In the genomic region with DNA sequence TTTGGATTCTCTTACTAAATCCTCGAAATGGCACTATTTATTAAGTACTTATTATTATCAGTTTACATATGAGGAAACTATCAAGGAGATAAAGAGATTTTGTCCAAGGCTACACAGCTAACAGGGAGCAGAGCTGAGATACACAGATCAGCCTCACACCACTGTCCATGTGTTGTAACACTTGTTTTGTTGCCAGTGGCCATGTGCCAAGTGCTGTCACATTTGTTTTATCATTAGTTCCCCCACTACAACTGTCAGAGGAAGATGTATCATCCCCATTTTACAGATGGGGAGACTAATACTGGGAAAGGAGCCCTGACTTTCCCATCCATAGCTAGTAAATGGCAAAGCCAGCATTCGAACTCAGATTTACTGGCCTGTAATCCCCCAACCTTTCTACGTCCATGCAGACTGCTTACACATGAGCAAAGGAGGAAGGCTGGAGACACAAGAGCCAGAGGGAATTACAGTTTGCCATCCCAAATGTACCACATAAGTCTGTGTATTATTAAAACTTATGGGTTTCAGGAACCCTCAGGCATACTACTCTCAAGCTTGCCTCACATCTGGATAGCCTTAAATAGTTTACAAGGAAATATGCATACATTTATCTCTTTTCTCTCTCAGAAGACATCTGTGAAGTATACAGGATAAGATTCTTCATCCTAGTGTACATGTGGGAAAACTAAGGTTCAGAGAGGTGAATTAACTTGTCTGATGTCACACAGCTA, we compare ENCODE assay signal across 24 cellular contexts. TPM values are rescaled to one million over a fixed set of nuclear protein-coding genes. Genes with fewer than 3 reads are reported as not detected.
"Had no signal": no experiment of that assay in that cellular context is flagged by ENCODE, and none has a peak within 500 bp of the region (broad histone marks: within the 10 kb centered on the region; RNA-seq: fewer than 3 reads in every experiment).

No MANE protein-coding gene starts in this region.

- H3K27me3 Mint-ChIP-seq: central memory CD8-positive, alpha-beta T cell had no signal

- H3K9me3 Mint-ChIP-seq: activated naive CD4-positive, alpha-beta T cell treated with anti-CD3 and anti-CD28 coated beads, Interleukin-2, amount 50 U/mL, for 24 hours; central memory CD8-positive, alpha-beta T cell had no signal

- H3K4me3 Mint-ChIP-seq: activated CD4-positive, alpha-beta T cell treated with anti-CD3 and anti-CD28 coated beads for 36 hours; activated CD8-positive, alpha-beta T cell treated with anti-CD3 and anti-CD28 coated beads, Interleukin-2, amount 10 ng/mL, durations not matched to agents 7 days and 5 days; activated naive CD4-positive, alpha-beta T cell treated with anti-CD3 and anti-CD28 coated beads, Interleukin-2, amount 50 U/mL, for 24 hours; central memory CD8-positive, alpha-beta T cell had no signal

- H3K4me3 ChIP-seq: ascending aorta, body of pancreas had no signal

- H3K4me1 Mint-ChIP-seq: activated CD4-positive, alpha-beta T cell treated with anti-CD3 and anti-CD28 coated beads for 36 hours; activated naive CD4-positive, alpha-beta T cell treated with anti-CD3 and anti-CD28 coated beads, Interleukin-2, amount 50 U/mL, for 24 hours; central memory CD8-positive, alpha-beta T cell had no signal

- H3K36me3 ChIP-seq: ascending aorta, WERI-Rb-1 had no signal

- H3K36me3 Mint-ChIP-seq: activated naive CD4-positive, alpha-beta T cell treated with anti-CD3 and anti-CD28 coated beads, Interleukin-2, amount 50 U/mL, for 24 hours had no signal

- DNase-seq: activated CD4-positive, alpha-beta T cell treated with anti-CD3 and anti-CD28 coated beads for 36 hours; activated CD8-positive, alpha-beta memory T cell treated with anti-CD3 and anti-CD28 coated beads, Interleukin-2, amount 50 U/mL, for 48 hours; activated CD8-positive, alpha-beta T cell treated with anti-CD3 and anti-CD28 coated beads, Interleukin-2, amount 10 ng/mL, durations not matched to agents 7 days and 5 days; activated naive CD4-positive, alpha-beta T cell; activated T-cell treated with anti-CD3 and anti-CD28 coated beads, Interleukin-2, amount 50 U/mL, for 1 hour; amniotic stem cell; body of pancreas; Kasumi-1; KBM-7; NCI-H1048; NCI-H146; NCI-H187 treated with DMSO at 0.1 percent for 48 hours; NCI-H2171; NCI-H2227 treated with DMSO at 0.1 percent for 48 hours; NCI-H526; NK-92 treated with Interleukin-12 subunit alpha and Interleukin-12 subunit beta, amount 100 ng/mL, for 24 hours; PC-3; SHP77 treated with DMSO at 0.1 percent for 48 hours; T-helper 1 cell had no signal

- H3K27ac Mint-ChIP-seq: activated CD4-positive, alpha-beta T cell treated with anti-CD3 and anti-CD28 coated beads for 36 hours; activated CD8-positive, alpha-beta T cell treated with anti-CD3 and anti-CD28 coated beads, Interleukin-2, amount 10 ng/mL, durations not matched to agents 7 days and 5 days; activated naive CD4-positive, alpha-beta T cell treated with anti-CD3 and anti-CD28 coated beads, Interleukin-2, amount 50 U/mL, for 24 hours had no signal

- H3K9me3 ChIP-seq: ascending aorta, body of pancreas had no signal

- ATAC-seq: activated CD4-positive, alpha-beta T cell treated with anti-CD3 and anti-CD28 coated beads for 36 hours; activated CD8-positive, alpha-beta T cell treated with anti-CD3 and anti-CD28 coated beads, Interleukin-2, amount 10 ng/mL, durations not matched to agents 7 days and 5 days; body of pancreas; PC-3 had no signal

- H3K4me1 ChIP-seq: ascending aorta, body of pancreas had no signal

- H3K27ac ChIP-seq: ascending aorta, body of pancreas, WERI-Rb-1 had no signal

- H3K27me3 ChIP-seq: ascending aorta, body of pancreas had no signal

RNA-seq across cellular contexts. Expression of a gene that starts 25.1 kb away (rescaled TPM):
- total RNA-seq: activated CD4-positive, alpha-beta T cell treated with anti-CD3 and anti-CD28 coated beads for 36 hours; activated CD8-positive, alpha-beta T cell treated with anti-CD3 and anti-CD28 coated beads, Interleukin-2, amount 10 ng/mL, durations not matched to agents 7 days and 5 days; PC-3; T-helper 2 cell treated with Interferon-gamma antibody and Interleukin-4, amounts not matched to agents 100 ng/mL and 5 ng/mL, for 36 hours had no signal
